ENCODE assay signal across 1 cellular context in the genomic region with DNA sequence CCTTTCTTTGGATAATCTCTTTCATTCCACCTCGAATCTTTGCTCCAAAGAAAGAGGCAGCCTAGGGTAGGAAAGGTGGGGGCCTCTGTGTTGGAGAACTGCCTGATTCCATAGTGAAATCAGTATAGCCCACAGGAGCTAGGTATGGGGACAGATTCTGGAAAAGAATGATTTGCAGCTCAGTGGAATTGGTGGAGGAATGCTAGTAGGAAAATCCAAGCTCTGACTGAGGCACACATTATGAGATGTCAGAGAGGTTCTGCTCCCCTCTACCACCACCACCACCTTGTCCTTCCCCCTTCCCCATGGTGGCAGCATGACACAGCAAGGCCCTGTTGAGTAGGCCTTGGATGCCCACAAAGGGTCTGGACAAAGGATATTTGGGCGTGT.
TF ChIP-seq lines count a peak whose summit lies in the region.

No MANE protein-coding gene starts in this region.

TF ChIP-seq in IMR-90, 13 proteins besides CTCF, POLR2A, EP300 and RAD21:
- TF ChIP-seq NFE2L2 (IDR thresholded peaks at IDR 0.05; ENCODE audit: low read depth, low read length): peak; percentile 17; the same call in 1 of the 2 replicates
- no peak for TF ChIP-seq FOS (IDR thresholded peaks at IDR 0.05; ENCODE audit: low read depth, low read length)
